11 cellular contexts compared by ENCODE assay signal in the genomic region with DNA sequence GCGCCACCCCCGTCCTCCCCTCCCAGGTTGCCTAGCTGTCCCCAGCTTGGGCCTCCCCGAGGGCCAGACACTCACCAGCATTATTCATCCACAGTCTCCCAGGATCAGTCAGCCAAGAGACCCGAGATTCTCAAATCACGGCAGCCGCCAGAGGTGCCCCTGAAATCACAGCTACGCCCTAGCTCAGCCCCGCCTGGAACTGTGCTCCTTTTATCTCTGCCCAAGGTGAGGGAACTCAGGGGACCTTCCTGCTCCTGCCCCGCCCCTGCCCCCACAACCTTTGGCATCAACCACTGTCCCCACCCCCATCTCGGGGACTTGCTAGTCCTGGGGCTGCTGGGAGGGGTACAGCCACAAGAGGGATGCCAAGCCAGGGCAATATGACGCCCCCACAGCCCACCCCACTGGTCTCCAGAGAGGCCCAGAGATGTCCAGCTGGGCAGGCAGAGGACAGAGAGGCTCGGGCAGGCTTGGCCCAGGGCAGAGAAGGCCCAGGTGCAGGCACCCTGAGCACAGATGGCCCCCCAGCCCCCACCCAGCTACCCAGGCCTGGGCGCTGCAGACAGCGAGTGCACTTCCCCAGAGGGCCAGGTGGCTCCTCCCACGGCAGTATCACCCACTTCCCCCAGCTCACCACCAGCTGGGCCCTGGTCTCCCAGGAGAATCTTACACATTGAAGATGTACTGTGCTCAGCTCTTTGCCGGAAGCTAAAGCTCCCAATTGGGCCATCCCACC. TPM values are rescaled to one million over a fixed set of nuclear protein-coding genes. Genes with fewer than 3 reads are reported as not detected.
DNase-seq lines count a peak whose midpoint lies in the region; ATAC-seq and TF ChIP-seq lines count a peak whose summit lies in the region.
"Had no signal": no experiment of that assay in that cellular context is flagged by ENCODE, and none has a peak within 500 bp of the region (broad histone marks: within the 10 kb centered on the region; RNA-seq: fewer than 3 reads in every experiment).

A gene with protein sequence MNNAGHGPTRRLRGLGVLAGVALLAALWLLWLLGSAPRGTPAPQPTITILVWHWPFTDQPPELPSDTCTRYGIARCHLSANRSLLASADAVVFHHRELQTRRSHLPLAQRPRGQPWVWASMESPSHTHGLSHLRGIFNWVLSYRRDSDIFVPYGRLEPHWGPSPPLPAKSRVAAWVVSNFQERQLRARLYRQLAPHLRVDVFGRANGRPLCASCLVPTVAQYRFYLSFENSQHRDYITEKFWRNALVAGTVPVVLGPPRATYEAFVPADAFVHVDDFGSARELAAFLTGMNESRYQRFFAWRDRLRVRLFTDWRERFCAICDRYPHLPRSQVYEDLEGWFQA (minus strand): TSS at position 185 of the 736 bp plus-strand sequence. CDS start 97 bp downstream, at position 88.

- no peak for ATAC-seq in HG03520 (IDR thresholded peaks at IDR 0.05; ENCODE audit: unreplicated experiment)

- H3K79me2 ChIP-seq in hepatocyte (no peaks in the 10 kb centered on the region), PC-9 (ENCODE audit: low read depth) (no peaks in the 10 kb centered on the region)

- intact Hi-C loops in PC-9 (cut with micrococcal nuclease; ENCODE audit: unreplicated experiment) = no loop called here

- peak within 1 kb of the TSS; percentile 89 to 98 (median 94) for H3K27ac Mint-ChIP-seq in immature natural killer cell
- H3K27ac Mint-ChIP-seq in endodermal cell = no peak within 1 kb of the TSS

- H3K27me3 ChIP-seq in BLaER1 treated with 17β-estradiol and CSF1 and Interleukin-3, amounts not matched to agents 10 nM and 100 nM = no peaks in the 10 kb centered on the region
- H3K27me3 ChIP-seq in hepatocyte (no peaks in the 10 kb centered on the region), endodermal cell (ENCODE audit: control insufficient read depth, insufficient read depth, low read length, poor library complexity, severe bottlenecking) (peaks cover 16% of the 10 kb centered on the region), PC-9 (ENCODE audit: insufficient read depth, low read depth) (no peaks in the 10 kb centered on the region)

- 75% methylated on average over 16 of the region's 16 CpGs for WGBS in hepatocyte (ENCODE audit: low lambda C conversion rate, missing lambda C conversion rate)
- 86 to 90% methylated on average over 4 to 16 of the region's 16 CpGs for WGBS in endodermal cell (ENCODE audit: insufficient coverage in 1 of 2, insufficient read length in 1 of 2), 2 experiments

- peaks cover 27% of the 10 kb centered on the region; the same call in 1 of the 2 replicates for H3F3A ChIP-seq in PC-9 (ENCODE audit: insufficient read depth, low read depth)

- H3K4me2 ChIP-seq in BLaER1 treated with 17β-estradiol and CSF1 and Interleukin-3, amounts not matched to agents 10 nM and 100 nM = peak within 1 kb of the TSS; percentile 91 to 100 (median 98)
- H3K4me2 ChIP-seq in hepatocyte (no peak within 1 kb of the TSS), PC-9 (no peak within 1 kb of the TSS)

- no peaks in the 10 kb centered on the region for H3K36me3 Mint-ChIP-seq in immature natural killer cell
- no peaks in the 10 kb centered on the region for H3K36me3 Mint-ChIP-seq in endodermal cell (ENCODE audit: low read depth)

- no peak within 1 kb of the TSS for H2AFZ ChIP-seq in hepatocyte
- no peak within 1 kb of the TSS for H2AFZ ChIP-seq in PC-9

- H4K20me1 ChIP-seq in BLaER1 treated with 17β-estradiol and CSF1 and Interleukin-3, amounts not matched to agents 10 nM and 100 nM = peaks cover 5 to 44% (median 31%) of the 10 kb centered on the region in 11 experiments; a peak in 19 of 22 replicates
- H4K20me1 ChIP-seq in hepatocyte (ENCODE audit: insufficient read depth, poor library complexity, severe bottlenecking) (no peaks in the 10 kb centered on the region), PC-9 (ENCODE audit: insufficient read depth) (0 out of 2 replicates have a peak, but pooled peaks cover 4% of the 10 kb centered on the region)

- no peaks in the 10 kb centered on the region for H3K9me2 ChIP-seq in hepatocyte (replicated peaks; ENCODE audit: insufficient read depth)
- H3K9me2 ChIP-seq in PC-9 (ENCODE audit: insufficient read depth) = no peaks in the 10 kb centered on the region

- TF ChIP-seq CTCF in GM12865 (IDR thresholded peaks at IDR 0.05; ENCODE audit: insufficient read depth, low read depth, low read length, missing control alignments) (no peak), hepatocyte (IDR thresholded peaks at IDR 0.05; ENCODE audit: poor library complexity) (no peak), endodermal cell (conservative IDR thresholded peaks at IDR 0.05) (no peak), PC-9 (conservative IDR thresholded peaks at IDR 0.05) (no peak)

- peaks cover 57 to 61% of the 10 kb centered on the region in 2 donors for H3K4me1 Mint-ChIP-seq in immature natural killer cell
- no peaks in the 10 kb centered on the region for H3K4me1 Mint-ChIP-seq in endodermal cell

- peaks cover 51 to 89% (median 80%) of the 10 kb centered on the region in 10 experiments for H3K4me1 ChIP-seq in BLaER1 treated with 17β-estradiol and CSF1 and Interleukin-3, amounts not matched to agents 10 nM and 100 nM
- H3K4me1 ChIP-seq in hepatocyte (ENCODE audit: insufficient read depth) = peaks cover 19% of the 10 kb centered on the region
- H3K4me1 ChIP-seq in endodermal cell (ENCODE audit: control insufficient read depth, insufficient read depth, low read length) = no peaks in the 10 kb centered on the region
- H3K4me1 ChIP-seq in PC-9 (replicated peaks; ENCODE audit: insufficient read depth) = peaks cover 17% of the 10 kb centered on the region

- H3K9me3 ChIP-seq in BLaER1 treated with 17β-estradiol and CSF1 and Interleukin-3, amounts not matched to agents 10 nM and 100 nM (replicated peaks in 1 of 11) = no peaks in the 10 kb centered on the region
- H3K9me3 ChIP-seq in hepatocyte (ENCODE audit: low read depth) (no peaks in the 10 kb centered on the region), endodermal cell (ENCODE audit: control insufficient read depth, low read length) (no peaks in the 10 kb centered on the region), PC-9 (ENCODE audit: insufficient read depth, low read depth) (no peaks in the 10 kb centered on the region)

- BruUV-seq in PC-9 (replicated peaks; lab: Mats Ljungman, UMichigan) = no TSS peak

- POLR2A ChIA-PET in PC-9 (lab: Charles Lee; ENCODE audit: unreplicated experiment) = no interaction called here

- H3K4me3 Mint-ChIP-seq in immature natural killer cell (peak within 1 kb of the TSS; percentile 88 to 91 (median 88)), endodermal cell (no peak within 1 kb of the TSS)

- peak within 1 kb of the TSS; percentile 65 to 84 (median 74) for H3K4me3 ChIP-seq in BLaER1 treated with 17β-estradiol and CSF1 and Interleukin-3, amounts not matched to agents 10 nM and 100 nM
- H3K4me3 ChIP-seq in GM12865 (ENCODE audit: low read depth, low read length) = peak within 1 kb of the TSS; percentile 6
- no peak within 1 kb of the TSS for H3K4me3 ChIP-seq in hepatocyte
- no peak within 1 kb of the TSS for H3K4me3 ChIP-seq in endodermal cell (ENCODE audit: low read length)
- H3K4me3 ChIP-seq in PC-9 = no peak within 1 kb of the TSS

- peak within 1 kb of the TSS; percentile 64 to 98 (median 93) for H3K27ac ChIP-seq in BLaER1 treated with 17β-estradiol and CSF1 and Interleukin-3, amounts not matched to agents 10 nM and 100 nM
- no peak within 1 kb of the TSS for H3K27ac ChIP-seq in hepatocyte
- H3K27ac ChIP-seq in endodermal cell (ENCODE audit: low read depth, low read length) = no peak within 1 kb of the TSS
- no peak within 1 kb of the TSS for H3K27ac ChIP-seq in PC-9

- CTCF ChIA-PET in PC-9 (lab: Charles Lee) = interaction anchor here (0.5 to 0.9 kb wide), 3 partner anchors 15 to 84 kb away, joined by 3 to 14 read pairs (median 3); no protein-coding TSS in a partner anchor

- peak; percentile 47 for DNase-seq in GM12865 (ENCODE audit: low read depth)
- DNase-seq in UCSD-AML1 (lab: John Stamatoyannopoulos, UW; ENCODE audit: unreplicated experiment) = peak; percentile 64
- DNase-seq in immature natural killer cell = peak in 1 of 3 donors; percentile 39
- no peak for DNase-seq in hepatocyte (ENCODE audit: low spot score)
- DNase-seq in endodermal cell = no peak
- DNase-seq in PC-9 = no peak
- DNase-seq: NCI-H2029 had no signal

- H3K9me3 Mint-ChIP-seq in immature natural killer cell (no peaks in the 10 kb centered on the region), endodermal cell (no peaks in the 10 kb centered on the region)

- peaks cover 8 to 25% (median 16%) of the 10 kb centered on the region in 3 donors for H3K27me3 Mint-ChIP-seq in immature natural killer cell (ENCODE audit: low read depth in 3 of 3)
- peaks cover 13% of the 10 kb centered on the region for H3K27me3 Mint-ChIP-seq in endodermal cell (ENCODE audit: insufficient read depth)

- H3K36me3 ChIP-seq in BLaER1 treated with 17β-estradiol and CSF1 and Interleukin-3, amounts not matched to agents 10 nM and 100 nM = peaks cover 0 to 42% (median 20%) of the 10 kb centered on the region in 11 experiments; a peak in 19 of 22 replicates
- H3K36me3 ChIP-seq in hepatocyte (replicated peaks; ENCODE audit: insufficient read depth, low read depth) (no peaks in the 10 kb centered on the region), endodermal cell (ENCODE audit: control insufficient read depth, insufficient read depth, low read length) (no peaks in the 10 kb centered on the region), PC-9 (ENCODE audit: low read depth) (no peaks in the 10 kb centered on the region)

- H3K9ac ChIP-seq in BLaER1 treated with 17β-estradiol and CSF1 and Interleukin-3, amounts not matched to agents 10 nM and 100 nM = peak within 1 kb of the TSS; percentile 76 to 92 (median 88)
- no peak within 1 kb of the TSS for H3K9ac ChIP-seq in endodermal cell (ENCODE audit: extremely low read depth, low read length, poor library complexity, severe bottlenecking)

RNA-seq across cellular contexts. Expression of the gene that starts here (rescaled TPM):
- polyA plus RNA-seq in immature natural killer cell (10 to 100 TPM; 20.6 to 33.0 (median 25.6) TPM), hepatocyte (0.06 TPM in 1 of 2 replicates, not detected in the other)
- total RNA-seq in hepatocyte (not detected in 2 replicates), endodermal cell (not detected), PC-9 (2021) (not detected in 2 replicates)
- polyA plus RNA-seq in endodermal cell (2013, experiment 1 of 2) = not detected
- polyA plus RNA-seq in endodermal cell (2013, experiment 2 of 2) = not detected
- total RNA-seq: bronchial epithelial cell, osteoblast had no signal

Comparison
In these comparisons a context has a peak if more than half of its experiments do, and no peak if none do; other contexts are left out.
1. RNA of the gene that starts here (polyA plus RNA-seq): 20.6 to 33.0 TPM in immature natural killer cell; 0.06 TPM in hepatocyte; every median in the first group is over 10 times any median in the second.
2. H3K27ac ChIP-seq: peak in BLaER1 treated with 17β-estradiol and CSF1 and Interleukin-3, amounts not matched to agents 10 nM and 100 nM (11 of 11); none in hepatocyte (single experiment), endodermal cell (single experiment) and PC-9 (single experiment).
3. H3K4me2 ChIP-seq: peak in BLaER1 treated with 17β-estradiol and CSF1 and Interleukin-3, amounts not matched to agents 10 nM and 100 nM (11 of 11); none in hepatocyte (single experiment) and PC-9 (single experiment).
4. H3K4me3 ChIP-seq: peak in BLaER1 treated with 17β-estradiol and CSF1 and Interleukin-3, amounts not matched to agents 10 nM and 100 nM (10 of 10) and GM12865 (single experiment); none in hepatocyte (single experiment), endodermal cell (single experiment) and PC-9 (single experiment).
5. DNase-seq: peak in GM12865 (single experiment) and UCSD-AML1 (single experiment); none in hepatocyte (single experiment), endodermal cell (single experiment) and PC-9 (0 of 2).